ENCODE assay signal across 1 cellular context in genomic region chr2:39241588-39241987, GRCh38.
TF ChIP-seq lines count a peak whose summit lies in the region.

No MANE protein-coding gene starts in this region.

TF ChIP-seq in endothelial cell of umbilical vein, 7 proteins besides CTCF, POLR2A, EP300 and RAD21 (continued from another document):
- no peak for TF ChIP-seq EZH2 (IDR thresholded peaks at IDR 0.05; ENCODE audit: borderline replicate concordance, low read depth, low read length, severe bottlenecking)
